In the genomic region with DNA sequence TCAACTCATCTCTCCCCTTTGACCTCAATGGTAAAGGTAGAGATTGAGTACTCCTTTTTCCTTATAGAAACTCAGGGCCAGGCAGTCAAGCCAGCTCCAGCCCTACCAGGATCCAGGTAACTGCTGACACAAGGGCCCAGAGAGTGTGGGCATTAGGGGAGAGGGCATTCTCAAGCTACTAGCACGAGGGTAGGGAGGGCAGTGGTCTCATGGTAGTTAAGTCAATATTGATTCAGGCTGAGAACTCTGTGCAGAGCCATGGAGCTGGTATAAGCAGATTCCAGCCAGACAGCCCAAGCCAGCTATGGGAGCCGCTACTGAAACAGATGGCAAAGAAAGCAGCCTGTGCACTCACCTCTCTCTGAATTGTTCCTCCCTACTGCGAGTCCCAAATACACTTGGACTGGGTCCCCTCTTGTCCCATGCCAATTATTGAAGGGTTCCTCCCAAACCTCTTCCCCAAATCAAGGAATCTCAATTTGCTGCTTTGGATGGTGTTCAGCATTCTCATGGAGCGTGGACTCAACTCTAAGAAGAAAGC, we compare ENCODE assay signal across 25 cellular contexts. TPM values are rescaled to one million over a fixed set of nuclear protein-coding genes. Genes with fewer than 3 reads are reported as not detected.
DNase-seq lines count a peak whose midpoint lies in the region; ATAC-seq and TF ChIP-seq lines count a peak whose summit lies in the region.
"Had no signal": no experiment of that assay in that cellular context is flagged by ENCODE, and none has a peak within 500 bp of the region (broad histone marks: within the 10 kb centered on the region; RNA-seq: fewer than 3 reads in every experiment).

No MANE protein-coding gene starts in this region.

- WGBS in right cardiac atrium: 89% methylated on average over 4 of the region's 4 CpGs

- DNase-seq in left ventricle myocardium inferior (no peak), right cardiac atrium (no peak), upper lobe of right lung (no peak), NCI-H526 (lab: John Stamatoyannopoulos, UW) (no peak)
- no peak for DNase-seq in activated CD4-positive, alpha-beta T cell treated with anti-CD3 and anti-CD28 coated beads for 1 hour
- DNase-seq in activated CD4-positive, alpha-beta memory T cell treated with anti-CD3 and anti-CD28 coated beads for 36 hours: no peak
- DNase-seq: activated CD4-positive, CD25-positive, alpha-beta regulatory T cell treated with anti-CD3 and anti-CD28 coated beads, Interleukin-2, amount 50 U/mL, for 72 hours; activated CD8-positive, alpha-beta T cell treated with anti-CD3 and anti-CD28 coated beads, Interleukin-2, amount 10 ng/mL, durations not matched to agents 7 days and 5 days; activated naive CD4-positive, alpha-beta T cell treated with Interleukin-2 at 50 U/mL for 16 hours; amygdala; BE2C; DND-41; effector memory CD8-positive, alpha-beta T cell; foreskin melanocyte; NCI-H1436 treated with DMSO at 0.1 percent for 48 hours; NCI-H446; SK-N-SH had no signal

- H3K4me3 ChIP-seq in left ventricle myocardium inferior (peak overlapping the region; percentile 94), right cardiac atrium (ENCODE audit: low read length) (no peak overlapping the region), Loucy (ENCODE audit: low read length, poor library complexity, severe bottlenecking) (no peak overlapping the region), upper lobe of right lung (no peak overlapping the region)
- H3K4me3 ChIP-seq: coronary artery, tibial nerve had no signal

- H3K36me3 ChIP-seq in left ventricle myocardium inferior (peaks cover 60% of the 10 kb centered on the region), Loucy (ENCODE audit: insufficient read depth, low read length) (peaks cover 5% of the 10 kb centered on the region; the same call in 1 of the 2 replicates), upper lobe of right lung (peaks cover 58% of the 10 kb centered on the region)

- H3K27me3 Mint-ChIP-seq in nephron (ENCODE audit: low read depth): no peaks in the 10 kb centered on the region
- H3K27me3 Mint-ChIP-seq in activated CD4-positive, alpha-beta memory T cell treated with anti-CD3 and anti-CD28 coated beads for 36 hours: no peaks in the 10 kb centered on the region
- H3K27me3 Mint-ChIP-seq: effector memory CD8-positive, alpha-beta T cell had no signal

- peaks cover 57% of the 10 kb centered on the region for H3K4me1 ChIP-seq in left ventricle myocardium inferior
- H3K4me1 ChIP-seq in right cardiac atrium (ENCODE audit: control insufficient read depth, insufficient read depth, low read length): peaks cover 2% of the 10 kb centered on the region
- peaks cover 29% of the 10 kb centered on the region for H3K4me1 ChIP-seq in Loucy (ENCODE audit: insufficient read depth, low read length, poor library complexity, severe bottlenecking)
- peaks cover 37% of the 10 kb centered on the region for H3K4me1 ChIP-seq in upper lobe of right lung
- H3K4me1 ChIP-seq: BE2C had no signal

- peaks cover 34% of the 10 kb centered on the region for H3K79me2 ChIP-seq in Loucy (ENCODE audit: insufficient read depth, low read length)

- no peak for ATAC-seq in right cardiac atrium
- peak; percentile 3 for ATAC-seq in upper lobe of right lung
- ATAC-seq: activated CD8-positive, alpha-beta T cell treated with anti-CD3 and anti-CD28 coated beads, Interleukin-2, amount 10 ng/mL, durations not matched to agents 7 days and 5 days; effector memory CD8-positive, alpha-beta T cell; esophagus mucosa had no signal

- peaks cover 42% of the 10 kb centered on the region for H3K36me3 Mint-ChIP-seq in nephron (ENCODE audit: low read depth)
- H3K36me3 Mint-ChIP-seq in activated CD4-positive, alpha-beta memory T cell treated with anti-CD3 and anti-CD28 coated beads for 36 hours: peaks cover 36% of the 10 kb centered on the region

- H2AFZ ChIP-seq in Loucy (ENCODE audit: low read length): no peak overlapping the region

- H3K4me2 ChIP-seq in Loucy (ENCODE audit: low read depth, low read length, poor library complexity, severe bottlenecking): peak overlapping the region; percentile 19
- H3K4me2 ChIP-seq: KMS-11 had no signal

- H3K9me3 Mint-ChIP-seq in nephron: no peaks in the 10 kb centered on the region
- no peaks in the 10 kb centered on the region for H3K9me3 Mint-ChIP-seq in activated CD4-positive, alpha-beta memory T cell treated with anti-CD3 and anti-CD28 coated beads for 36 hours
- H3K9me3 Mint-ChIP-seq: effector memory CD8-positive, alpha-beta T cell; T-helper 1 cell treated with Interleukin-12 subunit alpha and Interleukin-12 subunit beta and Interleukin-4 antibody, amounts not matched to agents 30 μg/mL and 1 μg/mL, for 36 hours had no signal

- peak overlapping the region; percentile 19 to 53 (median 52) for H3K4me3 Mint-ChIP-seq in nephron
- H3K4me3 Mint-ChIP-seq in activated CD4-positive, alpha-beta memory T cell treated with anti-CD3 and anti-CD28 coated beads for 36 hours: no peak overlapping the region
- H3K4me3 Mint-ChIP-seq: activated CD8-positive, alpha-beta T cell treated with anti-CD3 and anti-CD28 coated beads, Interleukin-2, amount 10 ng/mL, durations not matched to agents 7 days and 5 days; T-helper 1 cell treated with Interleukin-12 subunit alpha and Interleukin-12 subunit beta and Interleukin-4 antibody, amounts not matched to agents 30 μg/mL and 1 μg/mL, for 36 hours had no signal

- peaks cover 10% of the 10 kb centered on the region for H4K20me1 ChIP-seq in Loucy (ENCODE audit: insufficient read depth, low read length, poor library complexity, severe bottlenecking)

- no peaks in the 10 kb centered on the region for H3F3A ChIP-seq in Loucy (ENCODE audit: low read depth)

- intact Hi-C loops in left ventricle myocardium inferior (cut with micrococcal nuclease) (no loop called here), right cardiac atrium (cut with DNase I) (no loop called here), upper lobe of right lung (cut with DNase I) (no loop called here)
- intact Hi-C loops in activated CD4-positive, alpha-beta memory T cell treated with anti-CD3 and anti-CD28 coated beads for 36 hours (cut with micrococcal nuclease): no loop called here

- H3K9me3 ChIP-seq in left ventricle myocardium inferior (replicated peaks) (no peaks in the 10 kb centered on the region), right cardiac atrium (ENCODE audit: control insufficient read depth, low read length) (no peaks in the 10 kb centered on the region), Loucy (ENCODE audit: insufficient read depth, low read depth, low read length) (no peaks in the 10 kb centered on the region), upper lobe of right lung (no peaks in the 10 kb centered on the region)
- H3K9me3 ChIP-seq: BE2C, SK-N-SH, tibial nerve had no signal

- H3K27ac Mint-ChIP-seq in nephron: peak overlapping the region in 1 of 3 experiments; percentile 51
- no peak overlapping the region for H3K27ac Mint-ChIP-seq in activated CD4-positive, alpha-beta memory T cell treated with anti-CD3 and anti-CD28 coated beads for 36 hours
- H3K27ac Mint-ChIP-seq: activated CD8-positive, alpha-beta T cell treated with anti-CD3 and anti-CD28 coated beads, Interleukin-2, amount 10 ng/mL, durations not matched to agents 7 days and 5 days; T-helper 1 cell treated with Interleukin-12 subunit alpha and Interleukin-12 subunit beta and Interleukin-4 antibody, amounts not matched to agents 30 μg/mL and 1 μg/mL, for 36 hours had no signal

- H3K27me3 ChIP-seq in left ventricle myocardium inferior (ENCODE audit: low read depth): no peaks in the 10 kb centered on the region
- H3K27me3 ChIP-seq in right cardiac atrium (ENCODE audit: control insufficient read depth, insufficient read depth): no peaks in the 10 kb centered on the region
- H3K27me3 ChIP-seq in Loucy (ENCODE audit: insufficient read depth, low read length, poor library complexity, severe bottlenecking): no peaks in the 10 kb centered on the region
- no peaks in the 10 kb centered on the region for H3K27me3 ChIP-seq in upper lobe of right lung
- H3K27me3 ChIP-seq: BE2C, tibial nerve had no signal

- CTCF ChIA-PET in activated CD4-positive, alpha-beta memory T cell treated with anti-CD3 and anti-CD28 coated beads for 36 hours (lab: Charles Lee): interaction anchor here (0.9 to 10.0 kb wide), 2 partner anchors 13 to 15 kb away, joined by 6 to 88 read pairs; no protein-coding TSS in a partner anchor

- no peak overlapping the region for H3K9ac ChIP-seq in Loucy (ENCODE audit: low read depth, low read length, poor library complexity, severe bottlenecking)
- H3K9ac ChIP-seq: KMS-11, SK-N-SH had no signal

- TF ChIP-seq CTCF in left ventricle myocardium inferior (IDR thresholded peaks at IDR 0.05; ENCODE audit: borderline replicate concordance): no peak
- TF ChIP-seq CTCF in Loucy (conservative IDR thresholded peaks at IDR 0.05; ENCODE audit: low read length): no peak
- TF ChIP-seq CTCF in nephron (IDR thresholded peaks at IDR 0.05; ENCODE audit: unreplicated experiment in 3 of 3): no peak
- TF ChIP-seq CTCF in upper lobe of right lung (IDR thresholded peaks at IDR 0.05): no peak

- POLR2A ChIA-PET in activated CD4-positive, alpha-beta memory T cell treated with anti-CD3 and anti-CD28 coated beads for 36 hours (lab: Charles Lee): interaction anchor here (1.9 to 4.2 kb wide), 2 partner anchors 13 kb away, joined by 12 to 41 read pairs; no protein-coding TSS in a partner anchor

- H3K27ac ChIP-seq in left ventricle myocardium inferior (replicated peaks) (no peak overlapping the region), right cardiac atrium (ENCODE audit: low read length) (no peak overlapping the region), upper lobe of right lung (no peak overlapping the region)
- H3K27ac ChIP-seq: coronary artery, KMS-11, RWPE1 had no signal

- H3K9me2 ChIP-seq in Loucy (replicated peaks; ENCODE audit: low read depth, low read length): no peaks in the 10 kb centered on the region
- H3K9me2 ChIP-seq: SK-N-SH had no signal

- H3K4me1 Mint-ChIP-seq in nephron: peaks cover 55% of the 10 kb centered on the region
- peaks cover 47% of the 10 kb centered on the region for H3K4me1 Mint-ChIP-seq in activated CD4-positive, alpha-beta memory T cell treated with anti-CD3 and anti-CD28 coated beads for 36 hours (ENCODE audit: low read depth)

RNA-seq across cellular contexts. Expression of a gene that starts 2.8 kb away (rescaled TPM):
- 44.5 TPM for total RNA-seq in left ventricle myocardium inferior
- 10 to 100 TPM; 45.5 to 62.0 (median 52.0) TPM for total RNA-seq in right cardiac atrium
- polyA plus RNA-seq in right cardiac atrium: 31.0 TPM
- 65.0 TPM for total RNA-seq in upper lobe of right lung
- total RNA-seq in activated CD4-positive, alpha-beta memory T cell treated with anti-CD3 and anti-CD28 coated beads for 36 hours: 10 to 100 TPM; 54.7 to 62.9 TPM

RNA-seq across cellular contexts. Expression of a gene that starts 22.6 kb away (rescaled TPM):
- total RNA-seq in left ventricle myocardium inferior (21.0 TPM), right cardiac atrium (10 to 100 TPM; 20.3 to 23.1 (median 21.6) TPM), upper lobe of right lung (45.8 TPM)
- 13.7 TPM for polyA plus RNA-seq in right cardiac atrium
- total RNA-seq in activated CD4-positive, alpha-beta memory T cell treated with anti-CD3 and anti-CD28 coated beads for 36 hours: 10 to 100 TPM; 64.7 to 68.7 TPM

RNA-seq across cellular contexts. Expression of a gene that starts 42.4 kb away (rescaled TPM):
- total RNA-seq in left ventricle myocardium inferior (11.2 TPM), right cardiac atrium (10 to 100 TPM; 12.4 to 15.0 (median 13.2) TPM), upper lobe of right lung (22.5 TPM)
- 8.6 TPM for polyA plus RNA-seq in right cardiac atrium
- total RNA-seq in activated CD4-positive, alpha-beta memory T cell treated with anti-CD3 and anti-CD28 coated beads for 36 hours: 10 to 100 TPM; 27.1 to 27.2 TPM

RNA-seq across cellular contexts. Expression of a gene that starts 48.0 kb away (rescaled TPM):
- 66.3 TPM for total RNA-seq in left ventricle myocardium inferior
- total RNA-seq in right cardiac atrium: 10 to 100 TPM; 31.1 to 65.9 (median 58.5) TPM
- 48.5 TPM for polyA plus RNA-seq in right cardiac atrium
- total RNA-seq in upper lobe of right lung: 321 TPM
- total RNA-seq in activated CD4-positive, alpha-beta memory T cell treated with anti-CD3 and anti-CD28 coated beads for 36 hours: not detected
- total RNA-seq: activated CD8-positive, alpha-beta T cell treated with anti-CD3 and anti-CD28 coated beads, Interleukin-2, amount 10 ng/mL, durations not matched to agents 7 days and 5 days had no signal
